In genomic region chr19:45141203-45141900, GRCh38 we compare ENCODE assay signal across 25 cellular contexts. TPM values are rescaled to one million over a fixed set of nuclear protein-coding genes. Genes with fewer than 3 reads are reported as not detected.
"Had no signal": no experiment of that assay in that cellular context is flagged by ENCODE, and none has a peak within 500 bp of the region (broad histone marks: within the 10 kb centered on the region; RNA-seq: fewer than 3 reads in every experiment).

No MANE protein-coding gene starts in this region.

- FAIRE-seq: endometrium, frontal cortex, islet of Langerhans had no signal

- H3K27ac ChIP-seq: heart right ventricle, psoas muscle, spleen, tibial artery, upper lobe of left lung, uterus had no signal

- H3K4me3 Mint-ChIP-seq: naive thymus-derived CD8-positive, alpha-beta T cell; neural crest cell; stimulated activated memory B cell treated with anti-CD40 and anti-IgM and Interleukin-4, amounts not matched to agents 10 μg/mL and 1 μg/mL and 100 μg/mL, for 72 hours; stimulated activated naive CD8-positive, alpha-beta T cell treated with anti-CD3 and anti-CD28 coated beads, Interleukin-15, Interleukin-2, amounts not matched to agents 100 ng/mL and 50 ng/mL, for 24 hours had no signal

- H3K4me3 ChIP-seq: dorsolateral prefrontal cortex, heart right ventricle, mucosa of descending colon, psoas muscle, spleen, tibial artery, upper lobe of left lung, uterus had no signal

- DNase-seq: cortex of kidney; effector memory CD4-positive, alpha-beta T cell; heart right ventricle; mucosa of descending colon; naive thymus-derived CD8-positive, alpha-beta T cell; psoas muscle; spleen; stimulated activated CD4-positive, alpha-beta T cell treated with anti-CD3 and anti-CD28 coated beads, Interleukin-15, amount 100 ng/mL, for 24 hours; stimulated activated CD4-positive, alpha-beta T cell treated with anti-CD3 and anti-CD28 coated beads, Interleukin-1b, Interleukin-23, amount 100 ng/mL, for 48 hours; stimulated activated CD4-positive, alpha-beta T cell treated with anti-CD3 and anti-CD28 coated beads, Interleukin-4, amount 100 ng/mL, for 24 hours; tibial artery; uterus had no signal

- H3K9me3 Mint-ChIP-seq: naive thymus-derived CD8-positive, alpha-beta T cell; neural crest cell; stimulated activated memory B cell treated with anti-CD40 and anti-IgM and Interleukin-4, amounts not matched to agents 10 μg/mL and 1 μg/mL and 100 μg/mL, for 72 hours; stimulated activated naive CD8-positive, alpha-beta T cell treated with anti-CD3 and anti-CD28 coated beads, Interleukin-15, Interleukin-2, amounts not matched to agents 100 ng/mL and 50 ng/mL, for 24 hours had no signal

- H3K27me3 ChIP-seq: dorsolateral prefrontal cortex, heart right ventricle, spleen, upper lobe of left lung, uterus had no signal

- H3K27me3 Mint-ChIP-seq: naive thymus-derived CD8-positive, alpha-beta T cell; stimulated activated memory B cell treated with anti-CD40 and anti-IgM and Interleukin-4, amounts not matched to agents 10 μg/mL and 1 μg/mL and 100 μg/mL, for 72 hours; stimulated activated naive CD8-positive, alpha-beta T cell treated with anti-CD3 and anti-CD28 coated beads, Interleukin-15, Interleukin-2, amounts not matched to agents 100 ng/mL and 50 ng/mL, for 24 hours had no signal

- H3K4me1 ChIP-seq: tibial artery had no signal

- H3K9me3 ChIP-seq: heart right ventricle, mucosa of descending colon, psoas muscle, spleen, tibial artery, upper lobe of left lung, uterus had no signal

- H3K27ac Mint-ChIP-seq: naive thymus-derived CD8-positive, alpha-beta T cell; stimulated activated memory B cell treated with anti-CD40 and anti-IgM and Interleukin-4, amounts not matched to agents 10 μg/mL and 1 μg/mL and 100 μg/mL, for 72 hours; stimulated activated naive CD8-positive, alpha-beta T cell treated with anti-CD3 and anti-CD28 coated beads, Interleukin-15, Interleukin-2, amounts not matched to agents 100 ng/mL and 50 ng/mL, for 24 hours had no signal

- H3K36me3 ChIP-seq: uterus had no signal

- ATAC-seq: esophagus mucosa; heart right ventricle; left lobe of liver; mucosa of descending colon; naive thymus-derived CD8-positive, alpha-beta T cell; psoas muscle; sciatic nerve; stimulated activated memory B cell treated with anti-CD40 and anti-IgM and Interleukin-4, amounts not matched to agents 10 μg/mL and 1 μg/mL and 100 μg/mL, for 72 hours had no signal

RNA-seq across cellular contexts. Expression of gene NKPD1, which starts 19.4 kb away (rescaled TPM):
- total RNA-seq: left lobe of liver, mucosa of descending colon, sciatic nerve, skeletal muscle tissue had no signal
- polyA plus RNA-seq: fibroblast of lung had no signal
